ENCODE assay signal across 20 cellular contexts in genomic region chr6:65707134-65707826, GRCh38. TPM values are rescaled to one million over a fixed set of nuclear protein-coding genes. Genes with fewer than 3 reads are reported as not detected.
DNase-seq lines count a peak whose midpoint lies in the region; ATAC-seq, FAIRE-seq and TF ChIP-seq lines count a peak whose summit lies in the region.
"Had no signal": no experiment of that assay in that cellular context is flagged by ENCODE, and none has a peak within 500 bp of the region (broad histone marks: within the 10 kb centered on the region; RNA-seq: fewer than 3 reads in every experiment).

Gene EYS, minus strand, starts transcription at chr6:65707226. Its CDS starts 211,816 bp downstream, at chr6:65495410.

- H3K27me3 ChIP-seq in bronchial epithelial cell (ENCODE audit: control insufficient read depth, insufficient read depth, low read length), result no peaks in the 10 kb centered on the region
- H3K27me3 ChIP-seq: SJSA1 had no signal

- no peaks in the 10 kb centered on the region for H3K4me1 Mint-ChIP-seq in type B pancreatic cell (ENCODE audit: unreplicated experiment)

- DNase-seq in NCI-H1105 treated with DMSO at 0.1 percent for 48 hours (lab: John Stamatoyannopoulos, UW) (peak; percentile 97), NCI-H2171 (lab: John Stamatoyannopoulos, UW) (peak; percentile 89), bronchial epithelial cell (ENCODE audit: low read depth) (peak; percentile 1), type B pancreatic cell (ENCODE audit: extremely low spot score, unreplicated experiment) (no peak), GM13976 (ENCODE audit: low spot score) (no peak)
- DNase-seq: activated CD4-positive, alpha-beta T cell treated with anti-CD3 and anti-CD28 coated beads for 4 hours; activated CD8-positive, alpha-beta memory T cell treated with anti-CD3 and anti-CD28 coated beads, Interleukin-2, amount 50 U/mL, for 48 hours; activated naive CD4-positive, alpha-beta T cell; HFFc6; NCI-H2029; T1000 had no signal

- H3K9me3 Mint-ChIP-seq in type B pancreatic cell, result no peaks in the 10 kb centered on the region

- H3K27me3 Mint-ChIP-seq in type B pancreatic cell, result no peaks in the 10 kb centered on the region
- H3K27me3 Mint-ChIP-seq: dendritic cell treated with granulocyte-macrophage colony-stimulating factor and Interleukin-4, amounts not matched to agents 40 ng/mL and 50 ng/mL, for 4 days; natural killer cell treated with Interleukin-12 subunit alpha and Interleukin-12 subunit beta and Interleukin-15 and Interleukin-18, amount 100 ng/mL, for 72 hours had no signal

- FAIRE-seq in bronchial epithelial cell (lab: Jason Lieb, UNC), result no peak
- FAIRE-seq: astrocyte had no signal

- ATAC-seq in HG03196 (IDR thresholded peaks at IDR 0.05; ENCODE audit: unreplicated experiment) (no peak), HG03025 (IDR thresholded peaks at IDR 0.05; ENCODE audit: low FRiP score, unreplicated experiment) (no peak)
- ATAC-seq: esophagus mucosa; natural killer cell treated with Interleukin-12 subunit alpha and Interleukin-12 subunit beta and Interleukin-15 and Interleukin-18, amount 100 ng/mL, for 72 hours had no signal

- no peak within 1 kb of the TSS for H3K4me3 Mint-ChIP-seq in type B pancreatic cell
- H3K4me3 Mint-ChIP-seq: dendritic cell treated with granulocyte-macrophage colony-stimulating factor and Interleukin-4, amounts not matched to agents 40 ng/mL and 50 ng/mL, for 4 days; HFFc6; natural killer cell treated with Interleukin-12 subunit alpha and Interleukin-12 subunit beta and Interleukin-15 and Interleukin-18, amount 100 ng/mL, for 72 hours had no signal

- no peak for TF ChIP-seq CTCF in bronchial epithelial cell (IDR thresholded peaks at IDR 0.05; ENCODE audit: insufficient read depth, low read length, severe bottlenecking)
- no peak for TF ChIP-seq CTCF in type B pancreatic cell (conservative IDR thresholded peaks at IDR 0.05)
- TF ChIP-seq CTCF in GM13976 (IDR thresholded peaks at IDR 0.05; ENCODE audit: borderline replicate concordance, control extremely low read depth, extremely low read depth, insufficient read depth, missing control alignments), result no peak

- H3K4me3 ChIP-seq in bronchial epithelial cell (ENCODE audit: low read depth, low read length), result no peak within 1 kb of the TSS
- H3K4me3 ChIP-seq: SJSA1 had no signal

- H3K27ac Mint-ChIP-seq in type B pancreatic cell, result peak within 1 kb of the TSS; percentile 39
- H3K27ac Mint-ChIP-seq: dendritic cell treated with granulocyte-macrophage colony-stimulating factor and Interleukin-4, amounts not matched to agents 40 ng/mL and 50 ng/mL, for 4 days; HFFc6; natural killer cell treated with Interleukin-12 subunit alpha and Interleukin-12 subunit beta and Interleukin-15 and Interleukin-18, amount 100 ng/mL, for 72 hours had no signal

- no peaks in the 10 kb centered on the region for H3K36me3 Mint-ChIP-seq in type B pancreatic cell
- H3K36me3 Mint-ChIP-seq: natural killer cell treated with Interleukin-12 subunit alpha and Interleukin-12 subunit beta and Interleukin-15 and Interleukin-18, amount 100 ng/mL, for 72 hours had no signal

- H3K36me3 ChIP-seq in bronchial epithelial cell (ENCODE audit: control insufficient read depth, insufficient read depth, low read length), result no peaks in the 10 kb centered on the region
- H3K36me3 ChIP-seq: SJSA1 had no signal

- in situ Hi-C loops in GM13976 (cut with MboI; ENCODE audit: low sequenced_read_pairs, unreplicated experiment), result no loop called here

RNA-seq across cellular contexts. Expression of gene EYS, which starts in this region (rescaled TPM):
- 0.26 and 0.53 TPM in 2 replicates for total RNA-seq in bronchial epithelial cell
- 1.5 and 3.0 TPM in 2 replicates for total RNA-seq in type B pancreatic cell (ENCODE audit: low replicate concordance)
- total RNA-seq: esophagus mucosa, G401, OCI-LY7, SJSA1 had no signal

Comparison
In these comparisons a context has a peak if more than half of its experiments do, and no peak if none do; other contexts are left out.
1. Peak in DNase-seq in bronchial epithelial cell; RNA of the gene not detected or under 1 TPM.
2. DNase-seq: peak in NCI-H1105 treated with DMSO at 0.1 percent for 48 hours (single experiment) and NCI-H2171 (single experiment); none in type B pancreatic cell (single experiment) and GM13976 (single experiment).